Comparison of ENCODE assay signal across 2 cellular contexts in genomic region chr2:241672243-241673188, GRCh38.
TF ChIP-seq lines count a peak whose summit lies in the region.

No MANE protein-coding gene starts in this region.

TF ChIP-seq in HEK293, 187 proteins besides CTCF, POLR2A, EP300 and RAD21:
- TF ChIP-seq ZFHX2 (tag by site-specific recombination; conservative IDR thresholded peaks at IDR 0.05) (0 out of 2 replicates have a peak, but pooled peaks have one; percentile 30), HOXA7 (CRISPR knock-in tag; IDR thresholded peaks at IDR 0.05; ENCODE audit: borderline replicate concordance) (no peak)

TF ChIP-seq in K562, 482 proteins besides CTCF, POLR2A, EP300 and RAD21:
- TF ChIP-seq POLR2G (IDR thresholded peaks at IDR 0.05; ENCODE audit: low read depth, low read length) (peak; percentile 0; the same call in 1 of the 2 replicates), SRSF3 (IDR thresholded peaks at IDR 0.05; ENCODE audit: insufficient read depth, low read length) (no peak), ZNF707 (CRISPR knock-in tag; conservative IDR thresholded peaks at IDR 0.05) (no peak)
